Comparison of ENCODE assay signal across 32 cellular contexts in genomic region chr7:132261296-132261695, GRCh38.
"Had no signal": no experiment of that assay in that cellular context is flagged by ENCODE, and none has a peak within 500 bp of the region (broad histone marks: within the 10 kb centered on the region; RNA-seq: fewer than 3 reads in every experiment).

No MANE protein-coding gene starts in this region.

- FAIRE-seq: islet of Langerhans, small intestine, urothelium cell line had no signal

- H3K27ac Mint-ChIP-seq: dendritic cell treated with granulocyte-macrophage colony-stimulating factor and Interleukin-4, amounts not matched to agents 40 ng/mL and 50 ng/mL, for 4 days; endodermal cell; mesothelial cell of epicardium; naive B cell; nephron; neural progenitor cell had no signal

- H3K4me2 ChIP-seq: neural progenitor cell had no signal

- H3K36me3 Mint-ChIP-seq: mesothelial cell of epicardium, naive B cell, neural progenitor cell had no signal

- H3K27me3 ChIP-seq: colonic mucosa, gastrocnemius medialis, heart right ventricle, left lung, neural progenitor cell, right lobe of liver, testis, tibial artery, upper lobe of left lung had no signal

- H3K9ac ChIP-seq: neural progenitor cell had no signal

- H3K9me3 ChIP-seq: colonic mucosa, gastrocnemius medialis, heart right ventricle, left lung, mucosa of descending colon, prostate gland, right lobe of liver, testis, tibial artery, upper lobe of left lung had no signal

- H2AFZ ChIP-seq: neural progenitor cell had no signal

- ATAC-seq: esophagus mucosa; gastrocnemius medialis; heart right ventricle; left cardiac atrium; left lung; mucosa of descending colon; right lobe of liver; stimulated activated naive CD8-positive, alpha-beta T cell treated with anti-CD3 and anti-CD28 coated beads, Interleukin-15, Interleukin-2, amounts not matched to agents 100 U/mL and 50 U/mL, for 24 hours had no signal

- H3K27ac ChIP-seq: colonic mucosa, epithelial cell of prostate, gastrocnemius medialis, heart right ventricle, left lung, neural progenitor cell, prostate gland, right lobe of liver, testis, tibial artery, upper lobe of left lung had no signal

- H3K9me3 Mint-ChIP-seq: dendritic cell treated with granulocyte-macrophage colony-stimulating factor and Interleukin-4, amounts not matched to agents 40 ng/mL and 50 ng/mL, for 4 days; endodermal cell; mesothelial cell of epicardium; nephron; neural progenitor cell had no signal

- H3K4me1 ChIP-seq: colonic mucosa, gastrocnemius medialis, left lung, neural progenitor cell, prostate gland, testis had no signal

- DNase-seq: colonic mucosa; effector CD8-positive, alpha-beta T cell; endodermal cell; foreskin fibroblast; gastrocnemius medialis; heart right ventricle; hippocampal formation; left cardiac atrium; left lung; mesenchymal stem cell; mucosa of descending colon; naive B cell; nucleus accumbens; right lobe of liver; small intestine; stimulated activated CD4-positive, alpha-beta T cell treated with anti-CD3 and anti-CD28 coated beads, Interleukin-15, amount 100 ng/mL, for 24 hours; stimulated activated CD4-positive, alpha-beta T cell treated with anti-CD3 and anti-CD28 coated beads, Interleukin-4, amount 100 ng/mL, for 1 hour; stimulated activated CD8-positive, alpha-beta memory T cell treated with anti-CD3 and anti-CD28 coated beads, Interleukin-4, amount 100 ng/mL, for 48 hours; stimulated activated naive CD8-positive, alpha-beta T cell treated with anti-CD3 and anti-CD28 coated beads, Interleukin-15, Interleukin-2, amounts not matched to agents 100 U/mL and 50 U/mL, for 24 hours; substantia nigra; testis; tibial artery had no signal

- H3K4me1 Mint-ChIP-seq: naive B cell, neural progenitor cell had no signal

- H3K36me3 ChIP-seq: colonic mucosa, gastrocnemius medialis, heart right ventricle, left lung, neural progenitor cell, prostate gland, right lobe of liver, tibial artery, upper lobe of left lung had no signal

- H3K4me3 Mint-ChIP-seq: dendritic cell treated with granulocyte-macrophage colony-stimulating factor and Interleukin-4, amounts not matched to agents 40 ng/mL and 50 ng/mL, for 4 days; endodermal cell; mesothelial cell of epicardium; naive B cell; nephron; neural progenitor cell had no signal

- H3K4me3 ChIP-seq: colonic mucosa, gastrocnemius medialis, heart right ventricle, left lung, mucosa of descending colon, neural progenitor cell, prostate gland, right lobe of liver, testis, tibial artery, upper lobe of left lung had no signal

- H3K27me3 Mint-ChIP-seq: dendritic cell treated with granulocyte-macrophage colony-stimulating factor and Interleukin-4, amounts not matched to agents 40 ng/mL and 50 ng/mL, for 4 days had no signal
